16 cellular contexts compared by ENCODE assay signal in the genomic region with DNA sequence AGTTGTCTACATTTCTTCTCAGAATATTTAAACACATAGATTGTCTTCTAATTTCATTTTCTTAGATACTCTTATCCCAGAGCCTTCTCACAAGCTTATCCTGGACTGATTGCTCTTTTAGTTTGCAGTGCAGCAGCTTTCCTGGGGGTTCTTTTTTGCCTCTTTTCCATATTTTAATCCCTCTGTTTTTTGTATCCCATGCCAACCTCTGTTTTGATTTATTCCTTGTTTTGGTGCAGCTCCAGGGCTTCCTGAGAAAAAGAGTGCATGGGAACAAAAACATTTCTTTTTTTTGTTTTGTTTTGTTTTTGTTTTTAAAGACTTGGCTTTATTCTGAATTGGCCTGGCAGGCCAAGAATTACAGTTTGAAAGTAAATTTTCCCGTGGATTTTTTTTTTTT. TPM values are rescaled to one million over a fixed set of nuclear protein-coding genes. Genes with fewer than 3 reads are reported as not detected.
DNase-seq lines count a peak whose midpoint lies in the region; ATAC-seq and TF ChIP-seq lines count a peak whose summit lies in the region.
"Had no signal": no experiment of that assay in that cellular context is flagged by ENCODE, and none has a peak within 500 bp of the region (broad histone marks: within the 10 kb centered on the region; RNA-seq: fewer than 3 reads in every experiment).

No MANE protein-coding gene starts in this region.

- H3K4me3 Mint-ChIP-seq in GM23338 (no peak overlapping the region), endodermal cell (no peak overlapping the region)

- H3K27ac ChIP-seq in GM23338 (ENCODE audit: low read depth) (no peak overlapping the region), SK-N-MC (peak overlapping the region; percentile 100), endodermal cell (ENCODE audit: low read depth, low read length) (no peak overlapping the region)
- H3K27ac ChIP-seq: BLaER1 had no signal

- no peak overlapping the region for H2AFZ ChIP-seq in GM23338

- H3K4me2 ChIP-seq in GM23338 = no peak overlapping the region
- H3K4me2 ChIP-seq: BLaER1 had no signal

- WGBS in endodermal cell (ENCODE audit: insufficient coverage in 1 of 2, insufficient read length in 1 of 2), 2 experiments = 83 to 90% methylated on average over 1 of the region's 1 CpG

- H3K9ac ChIP-seq in SK-N-MC (ENCODE audit: insufficient read length) (peak overlapping the region; percentile 80), endodermal cell (ENCODE audit: extremely low read depth, low read length, poor library complexity, severe bottlenecking) (no peak overlapping the region)
- H3K9ac ChIP-seq: BLaER1 had no signal

- H3K9me3 ChIP-seq in SK-N-MC (ENCODE audit: low read depth, low read length) = no peaks in the 10 kb centered on the region
- no peaks in the 10 kb centered on the region for H3K9me3 ChIP-seq in endodermal cell (ENCODE audit: control insufficient read depth, low read length)
- H3K9me3 ChIP-seq: BLaER1 had no signal

- 0 out of 2 replicates have a peak, but pooled peaks cover 3% of the 10 kb centered on the region for H4K20me1 ChIP-seq in GM23338 (replicated peaks; ENCODE audit: insufficient read depth)

- H3K4me1 ChIP-seq in GM23338 (ENCODE audit: insufficient read depth) (no peaks in the 10 kb centered on the region), endodermal cell (ENCODE audit: control insufficient read depth, insufficient read depth, low read length) (no peaks in the 10 kb centered on the region)
- H3K4me1 ChIP-seq: BLaER1 had no signal

- H3K27me3 Mint-ChIP-seq in GM23338 (ENCODE audit: insufficient read depth, low read depth, poor library complexity) (peaks cover 3% of the 10 kb centered on the region), endodermal cell (ENCODE audit: insufficient read depth) (no peaks in the 10 kb centered on the region)

- H3K4me3 ChIP-seq in GM23338 = no peak overlapping the region
- peak overlapping the region; percentile 44 for H3K4me3 ChIP-seq in SK-N-MC
- H3K4me3 ChIP-seq in endodermal cell (ENCODE audit: low read length) = no peak overlapping the region
- H3K4me3 ChIP-seq: BLaER1 had no signal

- H3K9me3 Mint-ChIP-seq in GM23338 (no peaks in the 10 kb centered on the region), endodermal cell (no peaks in the 10 kb centered on the region)

- H3K4me1 Mint-ChIP-seq in GM23338 = peaks cover 7% of the 10 kb centered on the region
- peaks cover 21% of the 10 kb centered on the region for H3K4me1 Mint-ChIP-seq in endodermal cell

- H3K27me3 ChIP-seq in GM23338 (ENCODE audit: insufficient read depth) = no peaks in the 10 kb centered on the region
- no peaks in the 10 kb centered on the region for H3K27me3 ChIP-seq in endodermal cell (ENCODE audit: control insufficient read depth, insufficient read depth, low read length, poor library complexity, severe bottlenecking)
- H3K27me3 ChIP-seq: BLaER1 had no signal

- H3F3A ChIP-seq in GM23338 (replicated peaks; ENCODE audit: low read depth) = no peaks in the 10 kb centered on the region

- H3K27ac Mint-ChIP-seq in GM23338 (peak overlapping the region; percentile 41; the same call in 1 of the 2 replicates), endodermal cell (peak overlapping the region; percentile 86)

- ATAC-seq in GM23338 (no peak), GM19455 (IDR thresholded peaks at IDR 0.05; ENCODE audit: unreplicated experiment) (no peak)

- H3K36me3 Mint-ChIP-seq in GM23338 (ENCODE audit: low read depth) = peaks cover 8% of the 10 kb centered on the region; the same call in 2 of the 3 replicates
- H3K36me3 Mint-ChIP-seq in endodermal cell (ENCODE audit: low read depth) = peaks cover 27% of the 10 kb centered on the region

- H3K9me2 ChIP-seq in GM23338 (ENCODE audit: insufficient read depth) = no peaks in the 10 kb centered on the region

- H3K79me2 ChIP-seq in GM23338 (replicated peaks; ENCODE audit: insufficient read depth) = peaks cover 2% of the 10 kb centered on the region; the same call in 1 of the 2 replicates

- no peak for TF ChIP-seq CTCF in GM23338 (conservative IDR thresholded peaks at IDR 0.05; ENCODE audit: low read depth in 2 of 2)
- no peak for TF ChIP-seq CTCF in endodermal cell (conservative IDR thresholded peaks at IDR 0.05)

- DNase-seq in GM23338 (ENCODE audit: low spot score) (no peak), SK-N-MC (ENCODE audit: low read depth, low spot score) (no peak), endodermal cell (no peak), pulmonary artery endothelial cell (ENCODE audit: low read depth, low spot score) (peak; percentile 13), NCI-H1105 (lab: John Stamatoyannopoulos, UW) (no peak), NCI-H1930 (lab: John Stamatoyannopoulos, UW) (no peak)
- DNase-seq in activated CD4-positive, alpha-beta T cell treated with anti-CD3 and anti-CD28 coated beads, Interleukin-2, amount 50 U/mL, for 4 hours = no peak
- DNase-seq: DMS153, HCEC 1CT, NCI-H1048, NCI-H2107, NCI-H345, NCI-H748 treated with DMSO at 0.1 percent for 48 hours, SHP77 treated with DMSO at 0.1 percent for 48 hours had no signal

- no peaks in the 10 kb centered on the region for H3K36me3 ChIP-seq in GM23338 (ENCODE audit: insufficient read depth)
- H3K36me3 ChIP-seq in SK-N-MC (ENCODE audit: insufficient read depth, low read length) = peaks cover 50% of the 10 kb centered on the region
- peaks cover 19% of the 10 kb centered on the region for H3K36me3 ChIP-seq in endodermal cell (ENCODE audit: control insufficient read depth, insufficient read depth, low read length)

TF ChIP-seq in GM23338, 12 proteins besides CTCF, POLR2A, EP300 and RAD21 (continues in another document):
- TF ChIP-seq CREB1 (CRISPR knock-in tag; IDR thresholded peaks at IDR 0.05; ENCODE audit: low read depth) (no peak), ZNF114 (CRISPR knock-in tag; IDR thresholded peaks at IDR 0.05) (no peak)
- TF ChIP-seq, protein P1, sequence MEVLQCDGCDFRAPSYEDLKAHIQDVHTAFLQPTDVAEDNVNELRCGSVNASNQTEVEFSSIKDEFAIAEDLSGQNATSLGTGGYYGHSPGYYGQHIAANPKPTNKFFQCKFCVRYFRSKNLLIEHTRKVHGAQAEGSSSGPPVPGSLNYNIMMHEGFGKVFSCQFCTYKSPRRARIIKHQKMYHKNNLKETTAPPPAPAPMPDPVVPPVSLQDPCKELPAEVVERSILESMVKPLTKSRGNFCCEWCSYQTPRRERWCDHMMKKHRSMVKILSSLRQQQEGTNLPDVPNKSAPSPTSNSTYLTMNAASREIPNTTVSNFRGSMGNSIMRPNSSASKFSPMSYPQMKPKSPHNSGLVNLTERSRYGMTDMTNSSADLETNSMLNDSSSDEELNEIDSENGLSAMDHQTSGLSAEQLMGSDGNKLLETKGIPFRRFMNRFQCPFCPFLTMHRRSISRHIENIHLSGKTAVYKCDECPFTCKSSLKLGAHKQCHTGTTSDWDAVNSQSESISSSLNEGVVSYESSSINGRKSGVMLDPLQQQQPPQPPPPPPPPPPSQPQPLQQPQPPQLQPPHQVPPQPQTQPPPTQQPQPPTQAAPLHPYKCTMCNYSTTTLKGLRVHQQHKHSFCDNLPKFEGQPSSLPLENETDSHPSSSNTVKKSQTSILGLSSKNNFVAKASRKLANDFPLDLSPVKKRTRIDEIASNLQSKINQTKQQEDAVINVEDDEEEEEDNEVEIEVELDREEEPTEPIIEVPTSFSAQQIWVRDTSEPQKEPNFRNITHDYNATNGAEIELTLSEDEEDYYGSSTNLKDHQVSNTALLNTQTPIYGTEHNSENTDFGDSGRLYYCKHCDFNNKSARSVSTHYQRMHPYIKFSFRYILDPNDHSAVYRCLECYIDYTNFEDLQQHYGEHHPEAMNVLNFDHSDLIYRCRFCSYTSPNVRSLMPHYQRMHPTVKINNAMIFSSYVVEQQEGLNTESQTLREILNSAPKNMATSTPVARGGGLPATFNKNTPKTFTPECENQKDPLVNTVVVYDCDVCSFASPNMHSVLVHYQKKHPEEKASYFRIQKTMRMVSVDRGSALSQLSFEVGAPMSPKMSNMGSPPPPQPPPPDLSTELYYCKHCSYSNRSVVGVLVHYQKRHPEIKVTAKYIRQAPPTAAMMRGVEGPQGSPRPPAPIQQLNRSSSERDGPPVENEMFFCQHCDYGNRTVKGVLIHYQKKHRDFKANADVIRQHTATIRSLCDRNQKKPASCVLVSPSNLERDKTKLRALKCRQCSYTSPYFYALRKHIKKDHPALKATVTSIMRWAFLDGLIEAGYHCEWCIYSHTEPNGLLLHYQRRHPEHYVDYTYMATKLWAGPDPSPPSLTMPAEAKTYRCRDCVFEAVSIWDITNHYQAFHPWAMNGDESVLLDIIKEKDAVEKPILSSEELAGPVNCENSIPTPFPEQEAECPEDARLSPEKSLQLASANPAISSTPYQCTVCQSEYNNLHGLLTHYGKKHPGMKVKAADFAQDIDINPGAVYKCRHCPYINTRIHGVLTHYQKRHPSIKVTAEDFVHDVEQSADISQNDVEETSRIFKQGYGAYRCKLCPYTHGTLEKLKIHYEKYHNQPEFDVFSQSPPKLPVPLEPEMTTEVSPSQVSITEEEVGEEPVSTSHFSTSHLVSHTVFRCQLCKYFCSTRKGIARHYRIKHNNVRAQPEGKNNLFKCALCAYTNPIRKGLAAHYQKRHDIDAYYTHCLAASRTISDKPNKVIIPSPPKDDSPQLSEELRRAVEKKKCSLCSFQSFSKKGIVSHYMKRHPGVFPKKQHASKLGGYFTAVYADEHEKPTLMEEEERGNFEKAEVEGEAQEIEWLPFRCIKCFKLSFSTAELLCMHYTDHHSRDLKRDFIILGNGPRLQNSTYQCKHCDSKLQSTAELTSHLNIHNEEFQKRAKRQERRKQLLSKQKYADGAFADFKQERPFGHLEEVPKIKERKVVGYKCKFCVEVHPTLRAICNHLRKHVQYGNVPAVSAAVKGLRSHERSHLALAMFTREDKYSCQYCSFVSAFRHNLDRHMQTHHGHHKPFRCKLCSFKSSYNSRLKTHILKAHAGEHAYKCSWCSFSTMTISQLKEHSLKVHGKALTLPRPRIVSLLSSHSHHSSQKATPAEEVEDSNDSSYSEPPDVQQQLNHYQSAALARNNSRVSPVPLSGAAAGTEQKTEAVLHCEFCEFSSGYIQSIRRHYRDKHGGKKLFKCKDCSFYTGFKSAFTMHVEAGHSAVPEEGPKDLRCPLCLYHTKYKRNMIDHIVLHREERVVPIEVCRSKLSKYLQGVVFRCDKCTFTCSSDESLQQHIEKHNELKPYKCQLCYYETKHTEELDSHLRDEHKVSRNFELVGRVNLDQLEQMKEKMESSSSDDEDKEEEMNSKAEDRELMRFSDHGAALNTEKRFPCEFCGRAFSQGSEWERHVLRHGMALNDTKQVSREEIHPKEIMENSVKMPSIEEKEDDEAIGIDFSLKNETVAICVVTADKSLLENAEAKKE (CRISPR knock-in tag; IDR thresholded peaks at IDR 0.05) = no peak

RNA-seq across cellular contexts. Expression of a gene that starts 36.8 kb away (rescaled TPM):
- total RNA-seq in GM23338 (2014; rRNA removed; shearing (Covaris generic)) = 34.1 and 35.9 TPM in 2 replicates
- 19.9 and 27.0 TPM in 2 replicates for polyA plus RNA-seq in GM23338 (2016; fragmentation: Nextera tagmentation; extraction: Ambion mirVana)
- 10 to 100 TPM; 34.2 to 45.6 TPM for total RNA-seq in endodermal cell
- polyA plus RNA-seq in endodermal cell (2013, experiment 1 of 2) = 34.0 TPM
- polyA plus RNA-seq in endodermal cell (2013, experiment 2 of 2) = 29.0 TPM
- 26.6 and 32.3 TPM in 2 replicates for total RNA-seq in pulmonary artery endothelial cell
